Comparison of ENCODE assay signal across 32 cellular contexts in genomic region chr4:43586813-43587212, GRCh38.
"Had no signal": no experiment of that assay in that cellular context is flagged by ENCODE, and none has a peak within 500 bp of the region (broad histone marks: within the 10 kb centered on the region; RNA-seq: fewer than 3 reads in every experiment).

No MANE protein-coding gene starts in this region.

- H3K4me1 ChIP-seq: SJCRH30 had no signal

- H2AFZ ChIP-seq: PC-9 had no signal

- FAIRE-seq: RCC 7860 had no signal

- H3K27ac ChIP-seq: PC-9, RWPE1, SJCRH30, SK-N-MC had no signal

- H3K4me3 ChIP-seq: PC-9, SJCRH30, SK-N-MC had no signal

- H3K36me3 ChIP-seq: SJCRH30 had no signal

- H3K27me3 ChIP-seq: SJCRH30 had no signal

- ATAC-seq: Panc1, Right ventricle myocardium inferior, SK-N-SH treated with all-trans-retinoic acid at 6 μM for 48 hours had no signal

- H3K4me2 ChIP-seq: PC-9 had no signal

- H3K9me3 ChIP-seq: SJCRH30 had no signal

- DNase-seq: NCI-H1048, NCI-H1092 treated with DMSO at 0.1 percent for 48 hours, NCI-H1105 treated with DMSO at 0.1 percent for 48 hours, NCI-H1417, NCI-H1436, NCI-H146, NCI-H1694, NCI-H187, NCI-H1930, NCI-H2029 treated with DMSO at 0.1 percent for 48 hours, NCI-H2081 treated with DMSO at 0.1 percent for 48 hours, NCI-H2107, NCI-H2171, NCI-H226, NCI-H446 treated with DMSO at 0.1 percent for 48 hours, NCI-H510A, NCI-H524, NCI-H526, NCI-H69, NCI-H748 treated with DMSO at 0.1 percent for 48 hours, NCI-H82, PC-9, SHP77, SIG-M5, SJCRH30, T-helper 1 cell had no signal
